Comparison of ENCODE assay signal across 17 cellular contexts in the genomic region with DNA sequence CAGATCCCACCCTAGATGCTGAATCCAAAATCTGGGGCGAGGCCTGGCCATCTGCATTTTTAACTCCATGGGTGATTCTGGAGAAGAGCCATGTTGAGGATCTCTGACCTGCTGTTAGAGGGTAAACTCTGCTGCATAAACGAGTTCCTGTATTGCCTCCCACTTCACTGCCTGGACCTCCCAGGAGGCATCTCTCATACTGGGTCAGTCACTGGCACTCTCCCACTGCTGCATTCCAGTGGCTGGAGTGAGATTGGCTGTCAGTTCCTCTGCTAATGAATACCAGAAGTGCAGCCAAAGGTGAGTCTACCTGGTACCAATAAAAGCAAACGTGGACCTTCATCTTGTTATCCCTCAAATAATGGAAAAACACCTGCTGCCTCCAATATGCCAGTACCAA. TPM values are rescaled to one million over a fixed set of nuclear protein-coding genes. Genes with fewer than 3 reads are reported as not detected.
DNase-seq lines count a peak whose midpoint lies in the region; ATAC-seq and TF ChIP-seq lines count a peak whose summit lies in the region.
"Had no signal": no experiment of that assay in that cellular context is flagged by ENCODE, and none has a peak within 500 bp of the region (broad histone marks: within the 10 kb centered on the region; RNA-seq: fewer than 3 reads in every experiment).

No MANE protein-coding gene starts in this region.

- peak overlapping the region; percentile 11 for H3K27ac ChIP-seq in SJSA1
- H3K27ac ChIP-seq in heart left ventricle = no peak overlapping the region
- no peak overlapping the region for H3K27ac ChIP-seq in naive thymus-derived CD4-positive, alpha-beta T cell (ENCODE audit: low read depth, low read length)

- H3K4me1 Mint-ChIP-seq in CD14-positive monocyte = peaks cover 11% of the 10 kb centered on the region
- H3K4me1 Mint-ChIP-seq in naive thymus-derived CD4-positive, alpha-beta T cell = peaks cover 13 to 71% (median 45%) of the 10 kb centered on the region in 7 donors

- intact Hi-C loops in CD14-positive monocyte (cut with micrococcal nuclease) (no loop called here), heart left ventricle (cut with DNase I) (no loop called here), mucosa of descending colon (cut with DNase I, micrococcal nuclease) (no loop called here)
- intact Hi-C loops in naive thymus-derived CD4-positive, alpha-beta T cell (cut with micrococcal nuclease) = no loop called here

- ATAC-seq in heart left ventricle (peak; percentile 28 to 56 (median 52)), mucosa of descending colon (peak; percentile 21), HG03520 (IDR thresholded peaks at IDR 0.05; ENCODE audit: unreplicated experiment) (no peak)
- ATAC-seq in naive thymus-derived CD4-positive, alpha-beta T cell = no peak
- ATAC-seq: activated CD4-positive, alpha-beta T cell treated with anti-CD3 and anti-CD28 coated beads for 36 hours had no signal

- peaks cover 64% of the 10 kb centered on the region for H3K4me1 ChIP-seq in SJSA1 (replicated peaks)
- peaks cover 0 to 42% (median 24%) of the 10 kb centered on the region in 12 donors for H3K4me1 ChIP-seq in heart left ventricle
- H3K4me1 ChIP-seq in mucosa of descending colon (ENCODE audit: low read depth) = peaks cover 10% of the 10 kb centered on the region
- H3K4me1 ChIP-seq in naive thymus-derived CD4-positive, alpha-beta T cell (ENCODE audit: control insufficient read depth in 2 of 2, insufficient read depth in 2 of 2, low read length in 2 of 2) = peaks cover 3 to 9% of the 10 kb centered on the region in 2 donors

- no peak for DNase-seq in CD14-positive monocyte (ENCODE audit: low spot score)
- peak; percentile 59 to 82 for DNase-seq in SJSA1 (ENCODE audit: low read depth in 1 of 2, low spot score in 2 of 2)
- DNase-seq in heart left ventricle = no peak
- DNase-seq in mucosa of descending colon = no peak
- DNase-seq in naive thymus-derived CD4-positive, alpha-beta T cell = no peak
- no peak for DNase-seq in NCI-H1092 (lab: John Stamatoyannopoulos, UW)
- DNase-seq in activated gamma-delta T cell (lab: John Stamatoyannopoulos, UW) = no peak
- DNase-seq: activated CD4-positive, alpha-beta T cell treated with anti-CD3 and anti-CD28 coated beads for 36 hours; activated CD8-positive, alpha-beta memory T cell treated with anti-CD3 and anti-CD28 coated beads, Interleukin-2, amount 50 U/mL, for 4 hours; activated naive CD4-positive, alpha-beta T cell treated with anti-CD3 and anti-CD28 coated beads, Interleukin-2, amount 50 U/mL, for 16 hours; effector memory CD4-positive, alpha-beta T cell; NCI-H187 treated with DMSO at 0.1 percent for 48 hours; NCI-H510A treated with DMSO at 0.1 percent for 48 hours; stimulated activated CD4-positive, alpha-beta T cell treated with anti-CD3 and anti-CD28 coated beads, Interleukin-1b, Interleukin-23, amount 100 ng/mL, for 48 hours had no signal

- POLR2A ChIA-PET in naive thymus-derived CD4-positive, alpha-beta T cell (lab: Charles Lee) = interaction anchor here (1.0 kb wide), 1 partner anchor 10 kb away, joined by 3 read pairs; a partner anchor contains a TSS

- no peak for TF ChIP-seq CTCF in CD14-positive monocyte (IDR thresholded peaks at IDR 0.05)
- TF ChIP-seq CTCF in heart left ventricle (IDR thresholded peaks at IDR 0.05) = no peak
- TF ChIP-seq CTCF in mucosa of descending colon (IDR thresholded peaks at IDR 0.05) = no peak

- TF ChIP-seq POLR2A in heart left ventricle (IDR thresholded peaks at IDR 0.05) = no peak

- H3K9me3 ChIP-seq in SJSA1 (replicated peaks) (no peaks in the 10 kb centered on the region), heart left ventricle (no peaks in the 10 kb centered on the region), mucosa of descending colon (no peaks in the 10 kb centered on the region)
- H3K9me3 ChIP-seq in naive thymus-derived CD4-positive, alpha-beta T cell (ENCODE audit: control insufficient read depth in 2 of 3, low read length in 3 of 3) = no peaks in the 10 kb centered on the region

- H3K36me3 ChIP-seq in SJSA1 = peaks cover 70% of the 10 kb centered on the region
- H3K36me3 ChIP-seq in heart left ventricle = peaks cover 0 to 65% (median 49%) of the 10 kb centered on the region in 9 donors
- H3K36me3 ChIP-seq in mucosa of descending colon (ENCODE audit: low read depth) = peaks cover 10% of the 10 kb centered on the region
- H3K36me3 ChIP-seq in naive thymus-derived CD4-positive, alpha-beta T cell (ENCODE audit: control insufficient read depth in 2 of 3, insufficient read depth in 3 of 3, low read length in 3 of 3) = peaks cover 16 to 66% (median 18%) of the 10 kb centered on the region in 3 experiments

- peaks cover 0 to 2% (median 0%) of the 10 kb centered on the region in 7 donors for H3K9me3 Mint-ChIP-seq in CD14-positive monocyte
- H3K9me3 Mint-ChIP-seq in naive thymus-derived CD4-positive, alpha-beta T cell = no peaks in the 10 kb centered on the region

- CTCF ChIA-PET in naive thymus-derived CD4-positive, alpha-beta T cell (lab: Charles Lee) = no interaction called here

- H3K27me3 ChIP-seq in SJSA1 (replicated peaks) = no peaks in the 10 kb centered on the region
- H3K27me3 ChIP-seq in heart left ventricle = no peaks in the 10 kb centered on the region
- no peaks in the 10 kb centered on the region for H3K27me3 ChIP-seq in naive thymus-derived CD4-positive, alpha-beta T cell (ENCODE audit: control insufficient read depth in 2 of 2, insufficient read depth in 2 of 2, low read length in 2 of 2)

- peak overlapping the region in 5 of 7 donors; percentile 8 to 70 (median 51) for H3K27ac Mint-ChIP-seq in CD14-positive monocyte
- peak overlapping the region in 3 of 9 donors; percentile 32 to 57 (median 45) for H3K27ac Mint-ChIP-seq in naive thymus-derived CD4-positive, alpha-beta T cell
- H3K27ac Mint-ChIP-seq: activated CD4-positive, alpha-beta T cell treated with anti-CD3 and anti-CD28 coated beads for 36 hours had no signal

- no peak overlapping the region for H3K4me3 ChIP-seq in SJSA1
- no peak overlapping the region for H3K4me3 ChIP-seq in heart left ventricle
- H3K4me3 ChIP-seq in mucosa of descending colon = no peak overlapping the region
- no peak overlapping the region for H3K4me3 ChIP-seq in naive thymus-derived CD4-positive, alpha-beta T cell (ENCODE audit: low read length)

- WGBS in heart left ventricle, 4 donors = 33 to 51% (median 48%) methylated on average over 2 to 3 of the region's 3 CpGs

- H3K36me3 Mint-ChIP-seq in CD14-positive monocyte = peaks cover 64 to 92% of the 10 kb centered on the region in 2 donors
- H3K36me3 Mint-ChIP-seq in naive thymus-derived CD4-positive, alpha-beta T cell = peaks cover 4 to 34% (median 16%) of the 10 kb centered on the region in 5 donors

- H3K4me3 Mint-ChIP-seq in CD14-positive monocyte = no peak overlapping the region
- H3K4me3 Mint-ChIP-seq in naive thymus-derived CD4-positive, alpha-beta T cell = peak overlapping the region in 1 of 10 donors; percentile 53
- H3K4me3 Mint-ChIP-seq: activated CD4-positive, alpha-beta T cell treated with anti-CD3 and anti-CD28 coated beads for 36 hours had no signal

- peaks cover 0 to 1% (median 0%) of the 10 kb centered on the region in 3 donors for H3K27me3 Mint-ChIP-seq in CD14-positive monocyte (ENCODE audit: low read depth in 3 of 3)
- no peaks in the 10 kb centered on the region for H3K27me3 Mint-ChIP-seq in naive thymus-derived CD4-positive, alpha-beta T cell
- H3K27me3 Mint-ChIP-seq: activated CD4-positive, alpha-beta T cell treated with anti-CD3 and anti-CD28 coated beads for 36 hours had no signal

RNA-seq across cellular contexts. Expression of a gene that starts 10.3 kb away (rescaled TPM):
- polyA plus RNA-seq in CD14-positive monocyte = 10 to 100 TPM; 53.8 to 55.3 TPM
- 33.3 and 34.6 TPM in 2 replicates for total RNA-seq in SJSA1 (2014; rRNA removed; shearing (Covaris generic))
- 10 to 100 TPM; 23.5 to 38.4 (median 29.0) TPM for total RNA-seq in heart left ventricle
- 10 to 100 TPM; 13.0 to 42.7 TPM for polyA plus RNA-seq in heart left ventricle
- 10 to 100 TPM; 58.6 to 65.8 (median 65.0) TPM for total RNA-seq in mucosa of descending colon
- 10 to 100 TPM; 62.5 to 86.7 (median 75.2) TPM for total RNA-seq in naive thymus-derived CD4-positive, alpha-beta T cell
- 100 to 1,000 TPM in 1 of 2 donors, 10 to 100 TPM in 1; 60.7 to 109 TPM for polyA plus RNA-seq in naive thymus-derived CD4-positive, alpha-beta T cell

RNA-seq across cellular contexts. Expression of a gene that starts 36.0 kb away (rescaled TPM):
- under 1 TPM in 1 of 2 donors, not detected in 1; 0.26 TPM for polyA plus RNA-seq in CD14-positive monocyte
- total RNA-seq in SJSA1 (2014; rRNA removed; shearing (Covaris generic)) = not detected in 2 replicates
- 1 to 10 TPM in 1 of 9 donors, under 1 TPM in 4, not detected in 4; 0.31 to 1.3 (median 0.53) TPM for total RNA-seq in heart left ventricle
- polyA plus RNA-seq in heart left ventricle = under 1 TPM in 1 of 2 donors, not detected in 1; 0.61 TPM
- 1 to 10 TPM in 2 of 3 donors, under 1 TPM in 1; 0.92 to 1.7 (median 1.2) TPM for total RNA-seq in mucosa of descending colon
- total RNA-seq in naive thymus-derived CD4-positive, alpha-beta T cell = 1 to 10 TPM; 1.1 to 5.0 (median 1.5) TPM
- under 1 TPM; 0.35 to 0.45 TPM for polyA plus RNA-seq in naive thymus-derived CD4-positive, alpha-beta T cell
- total RNA-seq: SK-MEL-5 had no signal
- polyA plus RNA-seq: neural cell had no signal

RNA-seq across cellular contexts. Expression of a gene that starts 44.8 kb away (rescaled TPM):
- 10 to 100 TPM; 54.0 to 76.4 TPM for polyA plus RNA-seq in CD14-positive monocyte
- 91.3 and 149 TPM in 2 replicates for total RNA-seq in SJSA1 (2014; rRNA removed; shearing (Covaris generic))
- 100 to 1,000 TPM; 223 to 459 (median 305) TPM for total RNA-seq in heart left ventricle
- polyA plus RNA-seq in heart left ventricle = 100 to 1,000 TPM; 135 to 379 TPM
- 100 to 1,000 TPM; 139 to 211 (median 176) TPM for total RNA-seq in mucosa of descending colon
- 10 to 100 TPM; 34.3 to 70.6 (median 42.3) TPM for total RNA-seq in naive thymus-derived CD4-positive, alpha-beta T cell
- polyA plus RNA-seq in naive thymus-derived CD4-positive, alpha-beta T cell = 10 to 100 TPM; 38.8 to 74.1 TPM

RNA-seq across cellular contexts. Expression of a gene that starts 50.6 kb away (rescaled TPM):
- polyA plus RNA-seq in CD14-positive monocyte = under 1 TPM; 0.24 to 0.60 TPM
- 2.9 and 8.6 TPM in 2 replicates for total RNA-seq in SJSA1 (2014; rRNA removed; shearing (Covaris generic))
- total RNA-seq in heart left ventricle = 1 to 10 TPM in 8 of 9 donors, under 1 TPM in 1; 0.90 to 5.3 (median 3.5) TPM
- polyA plus RNA-seq in heart left ventricle = 1 to 10 TPM; 1.1 to 3.4 TPM
- total RNA-seq in mucosa of descending colon = 1 to 10 TPM in 1 of 3 donors, under 1 TPM in 2; 0.52 to 2.5 (median 0.89) TPM
- total RNA-seq in naive thymus-derived CD4-positive, alpha-beta T cell = 1 to 10 TPM in 1 of 5 experiments, under 1 TPM in 3, not detected in 1; 0.27 to 1.0 (median 0.82) TPM
- polyA plus RNA-seq in naive thymus-derived CD4-positive, alpha-beta T cell = under 1 TPM; 0.25 to 0.28 TPM

Comparison
In these comparisons a context has a peak if more than half of its experiments do, and no peak if none do; other contexts are left out.
1. DNase-seq: peak in SJSA1 (2 of 2); none in CD14-positive monocyte (single experiment), heart left ventricle (0 of 5), mucosa of descending colon (0 of 3), naive thymus-derived CD4-positive, alpha-beta T cell (0 of 9), NCI-H1092 (single experiment) and activated gamma-delta T cell (single experiment).
2. ATAC-seq: peak in heart left ventricle (4 of 4) and mucosa of descending colon (single experiment); none in naive thymus-derived CD4-positive, alpha-beta T cell (single experiment) and HG03520 (single experiment).